Comparison of ENCODE assay signal across 14 cellular contexts in the genomic region with DNA sequence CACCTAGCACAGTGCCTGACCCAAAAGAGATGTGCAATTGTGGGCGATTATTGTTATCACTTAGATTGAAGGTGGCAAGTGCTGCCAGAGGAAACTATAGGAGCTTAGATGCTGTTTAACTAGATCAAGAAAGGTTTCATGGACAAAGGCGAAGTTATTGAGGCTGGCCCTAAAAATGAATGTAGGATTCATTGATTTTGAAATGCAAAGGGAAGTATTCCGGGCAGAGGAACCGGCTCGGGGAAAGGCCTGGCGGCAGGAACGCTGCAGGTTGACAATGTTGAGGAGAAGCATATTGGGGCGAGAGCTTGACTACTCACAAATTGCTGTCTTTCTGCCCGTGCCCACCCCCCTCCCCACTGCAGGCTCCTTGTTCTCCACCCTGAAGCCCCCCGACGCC. TPM values are rescaled to one million over a fixed set of nuclear protein-coding genes. Genes with fewer than 3 reads are reported as not detected.
DNase-seq lines count a peak whose midpoint lies in the region; ATAC-seq and TF ChIP-seq lines count a peak whose summit lies in the region.
"Had no signal": no experiment of that assay in that cellular context is flagged by ENCODE, and none has a peak within 500 bp of the region (broad histone marks: within the 10 kb centered on the region; RNA-seq: fewer than 3 reads in every experiment).

No MANE protein-coding gene starts in this region.

- no peaks in the 10 kb centered on the region for H3K36me3 Mint-ChIP-seq in CD4-positive, CD25-positive, alpha-beta regulatory T cell
- H3K36me3 Mint-ChIP-seq in HFFc6 (ENCODE audit: low read depth) (peaks cover 12% of the 10 kb centered on the region), endodermal cell (ENCODE audit: low read depth) (no peaks in the 10 kb centered on the region), neural progenitor cell (peaks cover 3% of the 10 kb centered on the region)

- no peak for ATAC-seq in CD4-positive, CD25-positive, alpha-beta regulatory T cell (ENCODE audit: low read depth in 2 of 2)
- no peak for ATAC-seq in HG02840 (IDR thresholded peaks at IDR 0.05; ENCODE audit: low FRiP score, unreplicated experiment)

- H3K27me3 Mint-ChIP-seq in CD4-positive, CD25-positive, alpha-beta regulatory T cell = peaks cover 64% of the 10 kb centered on the region
- H3K27me3 Mint-ChIP-seq in HFFc6 (ENCODE audit: insufficient read depth) = no peaks in the 10 kb centered on the region
- peaks cover 69% of the 10 kb centered on the region for H3K27me3 Mint-ChIP-seq in endodermal cell (ENCODE audit: insufficient read depth)
- peaks cover 45% of the 10 kb centered on the region for H3K27me3 Mint-ChIP-seq in neural progenitor cell (ENCODE audit: insufficient read depth, low read depth)

- DNase-seq in CD4-positive, CD25-positive, alpha-beta regulatory T cell = no peak
- DNase-seq in HFFc6 (no peak), endodermal cell (no peak), neural progenitor cell (ENCODE audit: low spot score) (no peak), globus pallidus (ENCODE audit: low spot score) (no peak), Karpas-422 (no peak)
- no peak for DNase-seq in stimulated activated CD4-positive, alpha-beta T cell treated with anti-CD3 and anti-CD28 coated beads, Interleukin-12 subunit alpha, Interleukin-12 subunit beta, amount 100 ng/mL, for 4 hours
- DNase-seq: activated CD4-positive, alpha-beta T cell treated with anti-CD3 and anti-CD28 coated beads, Interleukin-2, amount 50 U/mL, for 4 hours; DMS153; esophagus squamous epithelium; kidney glomerular epithelial cell had no signal

- no peaks in the 10 kb centered on the region for H3K79me2 ChIP-seq in neural progenitor cell (ENCODE audit: low read depth)
- H3K79me2 ChIP-seq in Karpas-422 (ENCODE audit: low read length) = no peaks in the 10 kb centered on the region

- H3K27me3 ChIP-seq in CD4-positive, CD25-positive, alpha-beta regulatory T cell (ENCODE audit: control insufficient read depth, insufficient read depth, low read length) = peaks cover 34% of the 10 kb centered on the region
- peaks cover 71% of the 10 kb centered on the region for H3K27me3 ChIP-seq in endodermal cell (ENCODE audit: control insufficient read depth, insufficient read depth, low read length, poor library complexity, severe bottlenecking)
- H3K27me3 ChIP-seq in neural progenitor cell = peaks cover 88% of the 10 kb centered on the region
- H3K27me3 ChIP-seq in Karpas-422 (ENCODE audit: low read length) = no peaks in the 10 kb centered on the region

- H3K4me1 ChIP-seq in CD4-positive, CD25-positive, alpha-beta regulatory T cell (ENCODE audit: control insufficient read depth, insufficient read depth, low read length, poor library complexity, severe bottlenecking) = no peaks in the 10 kb centered on the region
- H3K4me1 ChIP-seq in endodermal cell (ENCODE audit: control insufficient read depth, insufficient read depth, low read length) (no peaks in the 10 kb centered on the region), neural progenitor cell (no peaks in the 10 kb centered on the region), Karpas-422 (ENCODE audit: low read length) (no peaks in the 10 kb centered on the region)

- no peaks in the 10 kb centered on the region for H3K9me3 ChIP-seq in CD4-positive, CD25-positive, alpha-beta regulatory T cell (ENCODE audit: control insufficient read depth in 2 of 2, low read length in 2 of 2)
- H3K9me3 ChIP-seq in endodermal cell (ENCODE audit: control insufficient read depth, low read length) (no peaks in the 10 kb centered on the region), neural progenitor cell (ENCODE audit: low read depth) (no peaks in the 10 kb centered on the region), Karpas-422 (ENCODE audit: low read length) (no peaks in the 10 kb centered on the region)
- H3K9me3 ChIP-seq: esophagus squamous epithelium had no signal

- H3K9me3 Mint-ChIP-seq in CD4-positive, CD25-positive, alpha-beta regulatory T cell = peaks cover 0 to 2% (median 0%) of the 10 kb centered on the region in 7 donors
- H3K9me3 Mint-ChIP-seq in HFFc6 (no peaks in the 10 kb centered on the region), endodermal cell (no peaks in the 10 kb centered on the region), neural progenitor cell (peaks cover 2% of the 10 kb centered on the region)

- peaks cover 2 to 14% (median 5%) of the 10 kb centered on the region in 4 donors for H3K4me1 Mint-ChIP-seq in CD4-positive, CD25-positive, alpha-beta regulatory T cell
- H3K4me1 Mint-ChIP-seq in HFFc6 (ENCODE audit: low read depth) (peaks cover 60% of the 10 kb centered on the region), endodermal cell (peaks cover 8% of the 10 kb centered on the region), neural progenitor cell (peaks cover 9% of the 10 kb centered on the region)

- H3K27ac ChIP-seq in CD4-positive, CD25-positive, alpha-beta regulatory T cell (ENCODE audit: insufficient read depth, low read length, poor library complexity, severe bottlenecking) = no peak overlapping the region
- H3K27ac ChIP-seq in endodermal cell (ENCODE audit: low read depth, low read length) = no peak overlapping the region
- H3K27ac ChIP-seq in neural progenitor cell = no peak overlapping the region
- H3K27ac ChIP-seq in Karpas-422 (ENCODE audit: low read length) = no peak overlapping the region
- H3K27ac ChIP-seq: esophagus squamous epithelium, HL-60 had no signal

- peak overlapping the region; percentile 82 for H3K4me2 ChIP-seq in neural progenitor cell
- H3K4me2 ChIP-seq in Karpas-422 (ENCODE audit: low read depth, low read length, poor library complexity, severe bottlenecking) = no peak overlapping the region

- H3F3A ChIP-seq in neural progenitor cell (ENCODE audit: low read depth) = peaks cover 3% of the 10 kb centered on the region

- no peaks in the 10 kb centered on the region for H3K9me2 ChIP-seq in Karpas-422 (replicated peaks; ENCODE audit: insufficient read depth, low read length)

- peak overlapping the region in 1 of 3 donors; percentile 10 for H3K27ac Mint-ChIP-seq in CD4-positive, CD25-positive, alpha-beta regulatory T cell
- H3K27ac Mint-ChIP-seq in HFFc6 (no peak overlapping the region; the same call in 1 of the 2 replicates), endodermal cell (no peak overlapping the region), neural progenitor cell (no peak overlapping the region)

- H3K4me3 ChIP-seq in CD4-positive, CD25-positive, alpha-beta regulatory T cell (ENCODE audit: low read depth, low read length) = no peak overlapping the region
- peak overlapping the region; percentile 22 for H3K4me3 ChIP-seq in endodermal cell (ENCODE audit: low read length)
- peak overlapping the region; percentile 57 for H3K4me3 ChIP-seq in neural progenitor cell
- H3K4me3 ChIP-seq in Karpas-422 (ENCODE audit: low read length) = no peak overlapping the region

- H4K20me1 ChIP-seq in neural progenitor cell (ENCODE audit: low read depth) (no peaks in the 10 kb centered on the region), Karpas-422 (ENCODE audit: insufficient read depth, low read depth, low read length) (no peaks in the 10 kb centered on the region)

- no peak for TF ChIP-seq CTCF in HFFc6 (IDR thresholded peaks at IDR 0.05)
- TF ChIP-seq CTCF in endodermal cell (conservative IDR thresholded peaks at IDR 0.05) = no peak
- no peak for TF ChIP-seq CTCF in neural progenitor cell (IDR thresholded peaks at IDR 0.05)

- H3K36me3 ChIP-seq in CD4-positive, CD25-positive, alpha-beta regulatory T cell (ENCODE audit: control insufficient read depth, insufficient read depth, low read length) = no peaks in the 10 kb centered on the region
- H3K36me3 ChIP-seq in endodermal cell (ENCODE audit: control insufficient read depth, insufficient read depth, low read length) = no peaks in the 10 kb centered on the region
- H3K36me3 ChIP-seq in neural progenitor cell = no peaks in the 10 kb centered on the region
- no peaks in the 10 kb centered on the region for H3K36me3 ChIP-seq in Karpas-422 (ENCODE audit: insufficient read depth, low read length)
- H3K36me3 ChIP-seq: esophagus squamous epithelium had no signal

- WGBS in endodermal cell (ENCODE audit: insufficient coverage in 1 of 2, insufficient read length in 1 of 2), 2 experiments = 47 to 64% methylated on average over 7 to 11 of the region's 11 CpGs

- H3K9ac ChIP-seq in endodermal cell (ENCODE audit: extremely low read depth, low read length, poor library complexity, severe bottlenecking) (no peak overlapping the region), neural progenitor cell (no peak overlapping the region), Karpas-422 (ENCODE audit: low read length) (no peak overlapping the region)

- H2AFZ ChIP-seq in neural progenitor cell (replicated peaks) (peak overlapping the region; percentile 96), Karpas-422 (ENCODE audit: low read length) (no peak overlapping the region)

- peak overlapping the region in 3 of 4 donors; percentile 12 to 23 (median 22) for H3K4me3 Mint-ChIP-seq in CD4-positive, CD25-positive, alpha-beta regulatory T cell
- H3K4me3 Mint-ChIP-seq in HFFc6 = peak overlapping the region; percentile 41; the same call in 1 of the 2 replicates
- peak overlapping the region; percentile 38 for H3K4me3 Mint-ChIP-seq in endodermal cell
- H3K4me3 Mint-ChIP-seq in neural progenitor cell = peak overlapping the region; percentile 79

RNA-seq across cellular contexts. Expression of gene TTC1, which starts 37.4 kb away (rescaled TPM):
- total RNA-seq in CD4-positive, CD25-positive, alpha-beta regulatory T cell = 33.6 TPM
- 100 to 1,000 TPM in 3 of 4 donors, 10 to 100 TPM in 1; 85.7 to 118 (median 105) TPM for polyA plus RNA-seq in CD4-positive, CD25-positive, alpha-beta regulatory T cell
- total RNA-seq in HFFc6 (2021; fragmentation: NEBNext Ultra II Directional; extraction: Animal tissue kit (Norgen Biotek cat#: 25700)) = 10 to 100 TPM; 63.9 to 76.0 (median 70.6) TPM
- total RNA-seq in endodermal cell (10 to 100 TPM; 59.8 to 72.3 TPM), neural progenitor cell (ENCODE audit: low replicate concordance) (45.2 and 50.0 TPM in 2 replicates)
- 48.9 TPM for polyA plus RNA-seq in endodermal cell (2013, experiment 1 of 2)
- polyA plus RNA-seq in endodermal cell (2013, experiment 2 of 2) = 45.7 TPM
- 43.7 and 48.1 TPM in 2 replicates for total RNA-seq in Karpas-422 (2014; rRNA removed; shearing (Covaris generic); ENCODE audit: low replicate concordance)

RNA-seq across cellular contexts. Expression of gene ADRA1B, which starts 55.2 kb away (rescaled TPM):
- total RNA-seq in CD4-positive, CD25-positive, alpha-beta regulatory T cell = not detected
- polyA plus RNA-seq in CD4-positive, CD25-positive, alpha-beta regulatory T cell = not detected
- total RNA-seq in HFFc6 (2021; fragmentation: NEBNext Ultra II Directional; extraction: Animal tissue kit (Norgen Biotek cat#: 25700)) = under 1 TPM; 0.17 to 0.57 (median 0.38) TPM
- total RNA-seq in endodermal cell (under 1 TPM; 0.60 to 0.68 TPM), neural progenitor cell (ENCODE audit: low replicate concordance) (0.59 TPM in 1 of 2 replicates, not detected in the other)
- 0.36 TPM for polyA plus RNA-seq in endodermal cell (2013, experiment 1 of 2)
- polyA plus RNA-seq in endodermal cell (2013, experiment 2 of 2) = 0.21 TPM
- not detected in 2 replicates for total RNA-seq in Karpas-422 (2014; rRNA removed; shearing (Covaris generic); ENCODE audit: low replicate concordance)
- total RNA-seq: SK-MEL-5 had no signal

Comparison
In these comparisons a context has a peak if more than half of its experiments do, and no peak if none do; other contexts are left out.
1. H3K4me3 ChIP-seq: peak in endodermal cell (single experiment) and neural progenitor cell (single experiment); none in CD4-positive, CD25-positive, alpha-beta regulatory T cell (single experiment) and Karpas-422 (single experiment).
2. H3K4me3 Mint-ChIP-seq: peak in every context shown above with its lines; median percentile 79 in neural progenitor cell; 41 in HFFc6; 38 in endodermal cell; 22 in CD4-positive, CD25-positive, alpha-beta regulatory T cell.